Comparison of ENCODE assay signal across 8 cellular contexts in the genomic region with DNA sequence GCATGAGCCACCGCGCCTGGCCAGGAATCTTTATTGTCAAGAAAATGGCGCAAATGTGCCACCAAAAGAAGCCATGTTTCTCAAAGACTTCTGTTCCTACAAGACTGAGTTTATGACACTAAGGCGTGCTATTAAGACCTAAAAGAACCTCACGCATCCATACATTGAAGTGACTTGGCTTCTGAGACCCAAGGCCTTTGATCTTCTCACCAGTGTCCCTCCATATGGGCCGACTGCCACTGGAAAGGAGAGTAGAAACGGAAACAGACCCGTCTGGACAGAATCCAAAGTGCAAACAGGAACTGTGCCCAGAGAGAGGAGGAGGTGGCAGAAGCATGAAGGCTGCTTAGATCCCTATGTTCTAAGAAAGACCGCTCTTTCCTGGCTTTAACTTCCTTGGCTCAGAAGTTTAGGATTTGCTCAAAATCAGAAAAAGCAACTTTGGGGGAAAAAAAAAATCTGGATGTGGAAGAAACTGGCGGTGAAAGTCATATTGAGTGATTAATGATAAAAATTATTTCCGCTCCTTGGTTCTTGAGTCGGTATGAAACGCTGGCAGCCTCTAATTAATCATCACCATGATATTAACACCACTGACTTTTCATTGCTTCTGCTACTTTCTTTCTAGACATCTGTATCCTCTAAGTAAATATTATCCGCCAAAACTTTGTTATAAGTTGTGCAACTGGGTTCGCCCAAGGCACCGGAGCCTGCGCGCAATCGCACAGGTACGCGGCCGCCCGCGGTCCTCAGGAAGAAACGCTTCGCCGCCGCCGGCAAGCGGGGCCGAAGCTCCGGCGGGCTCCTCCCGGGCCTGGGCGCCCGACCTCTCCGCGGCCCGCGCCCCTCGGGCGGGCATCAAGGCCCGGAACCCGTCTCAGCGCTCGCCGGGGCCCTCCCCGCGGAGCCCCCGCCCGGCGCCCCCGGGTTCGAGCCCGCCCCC. TPM values are rescaled to one million over a fixed set of nuclear protein-coding genes. Genes with fewer than 3 reads are reported as not detected.
DNase-seq lines count a peak whose midpoint lies in the region; ATAC-seq and TF ChIP-seq lines count a peak whose summit lies in the region.

No MANE protein-coding gene starts in this region.

- ATAC-seq in GM23338 = peak; percentile 68

- H3K27ac ChIP-seq in GM23338 (ENCODE audit: low read depth) (no peak overlapping the region), SJSA1 (peak overlapping the region; percentile 89), smooth muscle cell (ENCODE audit: low read depth) (peak overlapping the region; percentile 96)

- H3K9ac ChIP-seq in smooth muscle cell (ENCODE audit: low read depth) = peak overlapping the region; percentile 95

- peaks cover 6% of the 10 kb centered on the region; the same call in 2 of the 3 replicates for H3K36me3 Mint-ChIP-seq in GM23338 (ENCODE audit: low read depth)

- H3K36me3 ChIP-seq in GM23338 (ENCODE audit: insufficient read depth) = no peaks in the 10 kb centered on the region; the same call in 1 of the 2 replicates
- peaks cover 42% of the 10 kb centered on the region for H3K36me3 ChIP-seq in SJSA1
- H3K36me3 ChIP-seq in smooth muscle cell (ENCODE audit: low read depth) = no peaks in the 10 kb centered on the region

- 0 out of 2 replicates have a peak, but pooled peaks cover 3% of the 10 kb centered on the region for H3F3A ChIP-seq in GM23338 (replicated peaks; ENCODE audit: low read depth)
- H3F3A ChIP-seq in smooth muscle cell (ENCODE audit: low read depth) = peaks cover 3% of the 10 kb centered on the region

- H3K9me2 ChIP-seq in GM23338 (ENCODE audit: insufficient read depth) = no peaks in the 10 kb centered on the region

- peak overlapping the region; percentile 78 for H3K4me3 ChIP-seq in GM23338
- H3K4me3 ChIP-seq in SJSA1 = peak overlapping the region; percentile 98
- H3K4me3 ChIP-seq in cardiac fibroblast (replicated peaks in 1 of 2; ENCODE audit: low read depth in 2 of 2, low read length in 2 of 2) = peak overlapping the region; percentile 60 to 68
- H3K4me3 ChIP-seq in smooth muscle cell = peak overlapping the region; percentile 98

- H3K79me2 ChIP-seq in GM23338 (replicated peaks; ENCODE audit: insufficient read depth) (peaks cover 44% of the 10 kb centered on the region), smooth muscle cell (ENCODE audit: low read depth) (peaks cover 42% of the 10 kb centered on the region)

- H3K9me3 Mint-ChIP-seq in GM23338 = no peaks in the 10 kb centered on the region

- peak overlapping the region; percentile 89 for H3K4me3 Mint-ChIP-seq in GM23338

- peaks cover 16% of the 10 kb centered on the region for H3K27me3 Mint-ChIP-seq in GM23338 (ENCODE audit: insufficient read depth, low read depth, poor library complexity)

- TF ChIP-seq CTCF in GM23338 (conservative IDR thresholded peaks at IDR 0.05; ENCODE audit: low read depth in 2 of 2) = no peak
- no peak for TF ChIP-seq CTCF in cardiac fibroblast (IDR thresholded peaks at IDR 0.05; ENCODE audit: low read depth, low read length)
- TF ChIP-seq CTCF in smooth muscle cell (IDR thresholded peaks at IDR 0.05; ENCODE audit: borderline replicate concordance, insufficient read depth, poor library complexity, severe bottlenecking) = no peak

- DNase-seq in DMS79 treated with DMSO at 0.1 percent for 48 hours (lab: John Stamatoyannopoulos, UW) (peak; percentile 28), DMS79 (lab: John Stamatoyannopoulos, UW) (no peak), GM23338 (ENCODE audit: low spot score) (peak; percentile 67), KG1 (lab: John Stamatoyannopoulos, UW) (peak; percentile 41), SJSA1 (ENCODE audit: low read depth in 1 of 2, low spot score in 2 of 2) (peak; percentile 66 to 79), cardiac fibroblast (ENCODE audit: low read depth in 2 of 2) (peak; percentile 63 to 65), islet precursor cell (peak; percentile 67), smooth muscle cell (lab: John Stamatoyannopoulos, UW; ENCODE audit: unreplicated experiment) (peak; percentile 51)

- 0 out of 2 replicates have a peak overlapping the region, but pooled peaks have one; percentile 75 for H2AFZ ChIP-seq in GM23338
- H2AFZ ChIP-seq in smooth muscle cell (ENCODE audit: low read depth) = no peak overlapping the region

- H3K27ac Mint-ChIP-seq in GM23338 = no peak overlapping the region; the same call in 1 of the 2 replicates

- H3K27me3 ChIP-seq in GM23338 (ENCODE audit: insufficient read depth) (peaks cover 3% of the 10 kb centered on the region; the same call in 1 of the 2 replicates), SJSA1 (replicated peaks) (no peaks in the 10 kb centered on the region), smooth muscle cell (ENCODE audit: low read depth) (no peaks in the 10 kb centered on the region)

- H3K4me1 Mint-ChIP-seq in GM23338 = peaks cover 27% of the 10 kb centered on the region

- WGBS in smooth muscle cell (ENCODE audit: low lambda C conversion rate) = 9% methylated on average over 49 of the region's 55 CpGs

- H3K9me3 ChIP-seq in SJSA1 (replicated peaks) (no peaks in the 10 kb centered on the region; the same call in 1 of the 2 replicates), smooth muscle cell (replicated peaks; ENCODE audit: low read depth) (no peaks in the 10 kb centered on the region)

- H4K20me1 ChIP-seq in GM23338 (replicated peaks; ENCODE audit: insufficient read depth) = peaks cover 9% of the 10 kb centered on the region
- peaks cover 43% of the 10 kb centered on the region for H4K20me1 ChIP-seq in smooth muscle cell (ENCODE audit: low read depth)

- H3K4me2 ChIP-seq in GM23338 (peak overlapping the region; percentile 97), smooth muscle cell (peak overlapping the region; percentile 94)

- H3K4me1 ChIP-seq in GM23338 (ENCODE audit: insufficient read depth) (peaks cover 19% of the 10 kb centered on the region; the same call in 1 of the 2 replicates), SJSA1 (replicated peaks) (peaks cover 39% of the 10 kb centered on the region), smooth muscle cell (ENCODE audit: low read depth) (peaks cover 11% of the 10 kb centered on the region)

TF ChIP-seq in GM23338, 12 proteins besides CTCF, POLR2A, EP300 and RAD21 (continues in another document):
- TF ChIP-seq EZH2phosphoT487 (IDR thresholded peaks at IDR 0.05; ENCODE audit: unreplicated experiment) = no peak
- no peak for TF ChIP-seq ZNF114 (CRISPR knock-in tag; IDR thresholded peaks at IDR 0.05)
- TF ChIP-seq, protein P1, sequence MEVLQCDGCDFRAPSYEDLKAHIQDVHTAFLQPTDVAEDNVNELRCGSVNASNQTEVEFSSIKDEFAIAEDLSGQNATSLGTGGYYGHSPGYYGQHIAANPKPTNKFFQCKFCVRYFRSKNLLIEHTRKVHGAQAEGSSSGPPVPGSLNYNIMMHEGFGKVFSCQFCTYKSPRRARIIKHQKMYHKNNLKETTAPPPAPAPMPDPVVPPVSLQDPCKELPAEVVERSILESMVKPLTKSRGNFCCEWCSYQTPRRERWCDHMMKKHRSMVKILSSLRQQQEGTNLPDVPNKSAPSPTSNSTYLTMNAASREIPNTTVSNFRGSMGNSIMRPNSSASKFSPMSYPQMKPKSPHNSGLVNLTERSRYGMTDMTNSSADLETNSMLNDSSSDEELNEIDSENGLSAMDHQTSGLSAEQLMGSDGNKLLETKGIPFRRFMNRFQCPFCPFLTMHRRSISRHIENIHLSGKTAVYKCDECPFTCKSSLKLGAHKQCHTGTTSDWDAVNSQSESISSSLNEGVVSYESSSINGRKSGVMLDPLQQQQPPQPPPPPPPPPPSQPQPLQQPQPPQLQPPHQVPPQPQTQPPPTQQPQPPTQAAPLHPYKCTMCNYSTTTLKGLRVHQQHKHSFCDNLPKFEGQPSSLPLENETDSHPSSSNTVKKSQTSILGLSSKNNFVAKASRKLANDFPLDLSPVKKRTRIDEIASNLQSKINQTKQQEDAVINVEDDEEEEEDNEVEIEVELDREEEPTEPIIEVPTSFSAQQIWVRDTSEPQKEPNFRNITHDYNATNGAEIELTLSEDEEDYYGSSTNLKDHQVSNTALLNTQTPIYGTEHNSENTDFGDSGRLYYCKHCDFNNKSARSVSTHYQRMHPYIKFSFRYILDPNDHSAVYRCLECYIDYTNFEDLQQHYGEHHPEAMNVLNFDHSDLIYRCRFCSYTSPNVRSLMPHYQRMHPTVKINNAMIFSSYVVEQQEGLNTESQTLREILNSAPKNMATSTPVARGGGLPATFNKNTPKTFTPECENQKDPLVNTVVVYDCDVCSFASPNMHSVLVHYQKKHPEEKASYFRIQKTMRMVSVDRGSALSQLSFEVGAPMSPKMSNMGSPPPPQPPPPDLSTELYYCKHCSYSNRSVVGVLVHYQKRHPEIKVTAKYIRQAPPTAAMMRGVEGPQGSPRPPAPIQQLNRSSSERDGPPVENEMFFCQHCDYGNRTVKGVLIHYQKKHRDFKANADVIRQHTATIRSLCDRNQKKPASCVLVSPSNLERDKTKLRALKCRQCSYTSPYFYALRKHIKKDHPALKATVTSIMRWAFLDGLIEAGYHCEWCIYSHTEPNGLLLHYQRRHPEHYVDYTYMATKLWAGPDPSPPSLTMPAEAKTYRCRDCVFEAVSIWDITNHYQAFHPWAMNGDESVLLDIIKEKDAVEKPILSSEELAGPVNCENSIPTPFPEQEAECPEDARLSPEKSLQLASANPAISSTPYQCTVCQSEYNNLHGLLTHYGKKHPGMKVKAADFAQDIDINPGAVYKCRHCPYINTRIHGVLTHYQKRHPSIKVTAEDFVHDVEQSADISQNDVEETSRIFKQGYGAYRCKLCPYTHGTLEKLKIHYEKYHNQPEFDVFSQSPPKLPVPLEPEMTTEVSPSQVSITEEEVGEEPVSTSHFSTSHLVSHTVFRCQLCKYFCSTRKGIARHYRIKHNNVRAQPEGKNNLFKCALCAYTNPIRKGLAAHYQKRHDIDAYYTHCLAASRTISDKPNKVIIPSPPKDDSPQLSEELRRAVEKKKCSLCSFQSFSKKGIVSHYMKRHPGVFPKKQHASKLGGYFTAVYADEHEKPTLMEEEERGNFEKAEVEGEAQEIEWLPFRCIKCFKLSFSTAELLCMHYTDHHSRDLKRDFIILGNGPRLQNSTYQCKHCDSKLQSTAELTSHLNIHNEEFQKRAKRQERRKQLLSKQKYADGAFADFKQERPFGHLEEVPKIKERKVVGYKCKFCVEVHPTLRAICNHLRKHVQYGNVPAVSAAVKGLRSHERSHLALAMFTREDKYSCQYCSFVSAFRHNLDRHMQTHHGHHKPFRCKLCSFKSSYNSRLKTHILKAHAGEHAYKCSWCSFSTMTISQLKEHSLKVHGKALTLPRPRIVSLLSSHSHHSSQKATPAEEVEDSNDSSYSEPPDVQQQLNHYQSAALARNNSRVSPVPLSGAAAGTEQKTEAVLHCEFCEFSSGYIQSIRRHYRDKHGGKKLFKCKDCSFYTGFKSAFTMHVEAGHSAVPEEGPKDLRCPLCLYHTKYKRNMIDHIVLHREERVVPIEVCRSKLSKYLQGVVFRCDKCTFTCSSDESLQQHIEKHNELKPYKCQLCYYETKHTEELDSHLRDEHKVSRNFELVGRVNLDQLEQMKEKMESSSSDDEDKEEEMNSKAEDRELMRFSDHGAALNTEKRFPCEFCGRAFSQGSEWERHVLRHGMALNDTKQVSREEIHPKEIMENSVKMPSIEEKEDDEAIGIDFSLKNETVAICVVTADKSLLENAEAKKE (CRISPR knock-in tag; IDR thresholded peaks at IDR 0.05) = no peak

RNA-seq across cellular contexts. Expression of a gene that starts 0.7 kb away (rescaled TPM):
- 32.7 and 35.7 TPM in 2 replicates for total RNA-seq in GM23338 (2014; rRNA removed; shearing (Covaris generic))
- polyA plus RNA-seq in GM23338 (2016; fragmentation: Nextera tagmentation; extraction: Ambion mirVana) = 31.5 and 37.6 TPM in 2 replicates
- total RNA-seq in SJSA1 (2014; rRNA removed; shearing (Covaris generic)) = 40.6 and 64.6 TPM in 2 replicates
- 52.3 and 63.7 TPM in 2 replicates for total RNA-seq in smooth muscle cell
- polyA plus RNA-seq in smooth muscle cell = 160 and 190 TPM in 2 replicates
